Comparison of ENCODE assay signal across 8 cellular contexts in the genomic region with DNA sequence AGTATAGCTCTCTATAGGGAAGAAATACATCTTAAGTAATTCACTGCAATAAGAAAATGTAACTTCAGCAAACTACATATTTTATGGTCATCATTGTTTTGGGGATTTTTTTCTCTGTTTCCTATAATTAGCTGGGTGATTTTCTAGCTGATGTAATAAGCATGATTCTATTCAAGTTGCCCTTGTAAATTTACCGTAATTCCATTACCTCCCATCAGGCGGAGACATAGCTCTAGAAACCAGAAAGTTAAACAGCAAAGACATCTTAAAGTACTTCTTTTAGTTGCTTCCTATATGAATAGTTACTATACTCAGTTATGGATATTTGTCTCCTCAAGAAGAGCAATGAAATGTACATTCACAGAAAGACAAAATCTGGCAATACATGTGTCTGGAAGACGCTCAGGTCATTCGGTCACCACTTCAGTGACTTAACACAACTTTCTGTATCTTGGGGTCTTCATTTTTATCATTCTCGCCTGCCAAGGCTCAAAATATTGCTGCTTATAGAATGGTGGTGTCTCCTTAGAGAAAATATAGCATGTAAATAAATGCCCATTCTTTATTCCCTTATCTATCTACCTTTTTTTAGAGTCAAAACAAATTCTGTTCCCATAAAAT.
DNase-seq lines count a peak whose midpoint lies in the region; ATAC-seq and TF ChIP-seq lines count a peak whose summit lies in the region.

No MANE protein-coding gene starts in this region.

- no peak overlapping the region for H3K4me2 ChIP-seq in OCI-LY7 (ENCODE audit: low read length)

- no peaks in the 10 kb centered on the region for H4K20me1 ChIP-seq in OCI-LY7 (ENCODE audit: insufficient read depth, low read length)

- H2AFZ ChIP-seq in OCI-LY7 (ENCODE audit: low read length): no peak overlapping the region

- CTCF ChIA-PET in OCI-LY7 (lab: Charles Lee; ENCODE audit: unreplicated experiment): no interaction called here

- no peak overlapping the region for H3K4me3 ChIP-seq in OCI-LY7 (ENCODE audit: low read depth, low read length, poor library complexity, severe bottlenecking)
- no peak overlapping the region for H3K4me3 ChIP-seq in fibroblast of pulmonary artery (replicated peaks; ENCODE audit: low read depth, low read length)
- H3K4me3 ChIP-seq in ascending aorta: no peak overlapping the region

- no peaks in the 10 kb centered on the region for H3K9me2 ChIP-seq in OCI-LY7 (ENCODE audit: insufficient read depth, low read length)

- POLR2A ChIA-PET in OCI-LY7 (lab: Charles Lee): interaction anchor here (0.5 kb wide), 1 partner anchor 17 kb away, joined by 3 read pairs; no protein-coding TSS in a partner anchor

- H3K4me1 ChIP-seq in OCI-LY7 (ENCODE audit: insufficient read depth, low read length, poor library complexity, severe bottlenecking) (no peaks in the 10 kb centered on the region), ascending aorta (no peaks in the 10 kb centered on the region)

- no peaks in the 10 kb centered on the region for H3K27me3 ChIP-seq in ascending aorta

- intact Hi-C loops in OCI-LY7 (cut with micrococcal nuclease; ENCODE audit: unreplicated experiment) (loop anchor here (5.0 kb wide), 1 partner anchor 514 kb away; no protein-coding TSS in a partner anchor), ascending aorta (cut with DNase I) (no loop called here)

- ATAC-seq in GM19351 (IDR thresholded peaks at IDR 0.05; ENCODE audit: unreplicated experiment) (peak; percentile 87), HG03460 (IDR thresholded peaks at IDR 0.05; ENCODE audit: unreplicated experiment) (peak; percentile 79)

- TF ChIP-seq CTCF in OCI-LY7 (conservative IDR thresholded peaks at IDR 0.05; ENCODE audit: low read length) (peak; percentile 84), fibroblast of pulmonary artery (IDR thresholded peaks at IDR 0.05; ENCODE audit: low read length, missing control alignments) (peak; percentile 84), ascending aorta (IDR thresholded peaks at IDR 0.05) (no peak)

- DNase-seq in DMS114 treated with DMSO at 0.1 percent for 48 hours (lab: John Stamatoyannopoulos, UW; ENCODE audit: unreplicated experiment) (peak; percentile 42), OCI-LY7 (ENCODE audit: low spot score) (peak; percentile 47), fibroblast of pulmonary artery (ENCODE audit: low read depth) (peak; percentile 91), HPDE6-E6E7 (ENCODE audit: extremely low spot score) (no peak), ascending aorta (ENCODE audit: low spot score in 2 of 2) (no peak)
- no peak for DNase-seq in NK-92 treated with Interleukin-12 subunit alpha and Interleukin-12 subunit beta, amount 100 ng/mL, for 24 hours (lab: John Stamatoyannopoulos, UW)

- H3K36me3 ChIP-seq in OCI-LY7 (ENCODE audit: insufficient read depth, low read length): no peaks in the 10 kb centered on the region
- H3K36me3 ChIP-seq in ascending aorta: no peaks in the 10 kb centered on the region

- BruUV-seq in OCI-LY7 (replicated peaks; lab: Mats Ljungman, UMichigan): no TSS peak

- no peak overlapping the region for H3K27ac ChIP-seq in OCI-LY7 (ENCODE audit: low read depth, low read length, poor library complexity, severe bottlenecking)
- no peak overlapping the region for H3K27ac ChIP-seq in ascending aorta

- no peaks in the 10 kb centered on the region for H3K79me2 ChIP-seq in OCI-LY7 (ENCODE audit: insufficient read depth, low read depth, low read length)

- H3K9me3 ChIP-seq in OCI-LY7 (ENCODE audit: low read length) (no peaks in the 10 kb centered on the region), ascending aorta (no peaks in the 10 kb centered on the region)

Comparison
In these comparisons a context has a peak if more than half of its experiments do, and no peak if none do; other contexts are left out.
1. DNase-seq: peak in DMS114 treated with DMSO at 0.1 percent for 48 hours (single experiment), OCI-LY7 (single experiment) and fibroblast of pulmonary artery (single experiment); none in NK-92 treated with Interleukin-12 subunit alpha and Interleukin-12 subunit beta, amount 100 ng/mL, for 24 hours (single experiment), HPDE6-E6E7 (single experiment) and ascending aorta (0 of 2).
2. CTCF ChIP-seq: peak in OCI-LY7 (single experiment) and fibroblast of pulmonary artery (single experiment); none in ascending aorta (0 of 3).